Comparison of ENCODE assay signal across 1 cellular context in genomic region chr1:107056426-107057196, GRCh38.
A peak's percentile ranks its signal among the peaks of the same experiment; 100 is the strongest.
TF ChIP-seq lines count a peak whose summit lies in the region.

PRMT6 (plus strand) TSS chr1:107056674; CDS start chr1:107056716, 42 bp downstream.

TF ChIP-seq in K562, 482 proteins besides CTCF, POLR2A, EP300 and RAD21 (continued from another document and continues in another):
- TF ChIP-seq CREB1 (IDR thresholded peaks at IDR 0.05) (peak; percentile 21; the same call in 1 of the 2 replicates), CREB1 (CRISPR knock-in tag; IDR thresholded peaks at IDR 0.05) (peak; percentile 25; the same call in 1 of the 2 replicates), ETV5 (CRISPR knock-in tag; IDR thresholded peaks at IDR 0.05; ENCODE audit: low read depth) (peak; percentile 51), PHF21A (IDR thresholded peaks at IDR 0.05; ENCODE audit: borderline replicate concordance, low read depth) (0 out of 2 replicates have a peak, but pooled peaks have one; percentile 12), POLR2AphosphoS5 (IDR thresholded peaks at IDR 0.05; ENCODE audit: control insufficient read depth, insufficient read depth, low read depth, low read length) (peak; percentile 82), TCF7 (IDR thresholded peaks at IDR 0.05; ENCODE audit: borderline replicate concordance) (no peak), POLR2G (IDR thresholded peaks at IDR 0.05; ENCODE audit: low read depth, low read length) (peak; percentile 89), TSHZ1 (CRISPR knock-in tag; IDR thresholded peaks at IDR 0.05) (no peak), CXXC5 (CRISPR knock-in tag; IDR thresholded peaks at IDR 0.05) (peak; percentile 81), BDP1 (IDR thresholded peaks at IDR 0.05; ENCODE audit: insufficient read depth, insufficient read length) (no peak), HDAC1 (IDR thresholded peaks at IDR 0.05) (peak in 1 of 2 experiments; percentile 30; a peak in 1 of 4 replicates), ZFPM2 (CRISPR knock-in tag; IDR thresholded peaks at IDR 0.05) (no peak), ZFX (CRISPR knock-in tag; IDR thresholded peaks at IDR 0.05) (peak; percentile 94), DIDO1 (tag; IDR thresholded peaks at IDR 0.05; ENCODE audit: low read depth) (no peak; the same call in 1 of the 2 replicates), YBX1 (IDR thresholded peaks at IDR 0.05) (no peak), ZBTB7A (IDR thresholded peaks at IDR 0.05; ENCODE audit: borderline replicate concordance, control insufficient read depth, low read depth, low read length) (peak; percentile 74; the same call in 1 of the 2 replicates), RBFOX2 (IDR thresholded peaks at IDR 0.05; ENCODE audit: low read depth, low read length) (peak; percentile 84), FOS (IDR thresholded peaks at IDR 0.05; ENCODE audit: extremely low read depth, insufficient read length) (no peak), CAMTA2 (CRISPR knock-in tag; conservative IDR thresholded peaks at IDR 0.05) (no peak), SIX5 (IDR thresholded peaks at IDR 0.05; ENCODE audit: borderline replicate concordance in 1 of 2, insufficient read depth in 1 of 2, low read depth in 1 of 2, low read length in 2 of 2) (peak; percentile 67 to 76; a peak in 3 of 4 replicates), ATF1 (CRISPR knock-in tag; IDR thresholded peaks at IDR 0.05) (0 out of 2 replicates have a peak, but pooled peaks have one; percentile 12), ATF1 (tag; IDR thresholded peaks at IDR 0.05) (peak; percentile 55), CTBP1 (IDR thresholded peaks at IDR 0.05; ENCODE audit: borderline replicate concordance) (peak; percentile 73; the same call in 1 of the 2 replicates), RB1 (IDR thresholded peaks at IDR 0.05; ENCODE audit: low read depth) (peak; percentile 64; the same call in 1 of the 2 replicates), KDM5B (IDR thresholded peaks at IDR 0.05; ENCODE audit: insufficient replicate concordance, low read depth, low read length) (peak; percentile 57), EP400 (IDR thresholded peaks at IDR 0.05) (peak; percentile 79), HNRNPK (IDR thresholded peaks at IDR 0.05; ENCODE audit: low read depth, low read length, poor library complexity, severe bottlenecking) (peak; percentile 23)
- TF ChIP-seq, protein P1, sequence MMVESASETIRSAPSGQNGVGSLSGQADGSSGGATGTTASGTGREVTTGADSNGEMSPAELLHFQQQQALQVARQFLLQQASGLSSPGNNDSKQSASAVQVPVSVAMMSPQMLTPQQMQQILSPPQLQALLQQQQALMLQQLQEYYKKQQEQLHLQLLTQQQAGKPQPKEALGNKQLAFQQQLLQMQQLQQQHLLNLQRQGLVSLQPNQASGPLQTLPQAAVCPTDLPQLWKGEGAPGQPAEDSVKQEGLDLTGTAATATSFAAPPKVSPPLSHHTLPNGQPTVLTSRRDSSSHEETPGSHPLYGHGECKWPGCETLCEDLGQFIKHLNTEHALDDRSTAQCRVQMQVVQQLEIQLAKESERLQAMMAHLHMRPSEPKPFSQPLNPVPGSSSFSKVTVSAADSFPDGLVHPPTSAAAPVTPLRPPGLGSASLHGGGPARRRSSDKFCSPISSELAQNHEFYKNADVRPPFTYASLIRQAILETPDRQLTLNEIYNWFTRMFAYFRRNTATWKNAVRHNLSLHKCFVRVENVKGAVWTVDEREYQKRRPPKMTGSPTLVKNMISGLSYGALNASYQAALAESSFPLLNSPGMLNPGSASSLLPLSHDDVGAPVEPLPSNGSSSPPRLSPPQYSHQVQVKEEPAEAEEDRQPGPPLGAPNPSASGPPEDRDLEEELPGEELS (CRISPR knock-in tag; IDR thresholded peaks at IDR 0.05; ENCODE audit: borderline replicate concordance): 0 out of 2 replicates have a peak, but pooled peaks have one; percentile 76
- TF ChIP-seq, protein P2, sequence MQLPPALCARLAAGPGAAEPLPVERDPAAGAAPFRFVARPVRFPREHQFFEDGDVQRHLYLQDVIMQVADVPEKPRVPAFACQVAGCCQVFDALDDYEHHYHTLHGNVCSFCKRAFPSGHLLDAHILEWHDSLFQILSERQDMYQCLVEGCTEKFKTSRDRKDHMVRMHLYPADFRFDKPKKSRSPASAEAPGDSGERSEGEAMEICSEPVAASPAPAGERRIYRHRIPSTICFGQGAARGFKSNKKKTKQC (CRISPR knock-in tag; IDR thresholded peaks at IDR 0.05): 0 out of 2 replicates have a peak, but pooled peaks have one; percentile 35
- TF ChIP-seq, protein P3, sequence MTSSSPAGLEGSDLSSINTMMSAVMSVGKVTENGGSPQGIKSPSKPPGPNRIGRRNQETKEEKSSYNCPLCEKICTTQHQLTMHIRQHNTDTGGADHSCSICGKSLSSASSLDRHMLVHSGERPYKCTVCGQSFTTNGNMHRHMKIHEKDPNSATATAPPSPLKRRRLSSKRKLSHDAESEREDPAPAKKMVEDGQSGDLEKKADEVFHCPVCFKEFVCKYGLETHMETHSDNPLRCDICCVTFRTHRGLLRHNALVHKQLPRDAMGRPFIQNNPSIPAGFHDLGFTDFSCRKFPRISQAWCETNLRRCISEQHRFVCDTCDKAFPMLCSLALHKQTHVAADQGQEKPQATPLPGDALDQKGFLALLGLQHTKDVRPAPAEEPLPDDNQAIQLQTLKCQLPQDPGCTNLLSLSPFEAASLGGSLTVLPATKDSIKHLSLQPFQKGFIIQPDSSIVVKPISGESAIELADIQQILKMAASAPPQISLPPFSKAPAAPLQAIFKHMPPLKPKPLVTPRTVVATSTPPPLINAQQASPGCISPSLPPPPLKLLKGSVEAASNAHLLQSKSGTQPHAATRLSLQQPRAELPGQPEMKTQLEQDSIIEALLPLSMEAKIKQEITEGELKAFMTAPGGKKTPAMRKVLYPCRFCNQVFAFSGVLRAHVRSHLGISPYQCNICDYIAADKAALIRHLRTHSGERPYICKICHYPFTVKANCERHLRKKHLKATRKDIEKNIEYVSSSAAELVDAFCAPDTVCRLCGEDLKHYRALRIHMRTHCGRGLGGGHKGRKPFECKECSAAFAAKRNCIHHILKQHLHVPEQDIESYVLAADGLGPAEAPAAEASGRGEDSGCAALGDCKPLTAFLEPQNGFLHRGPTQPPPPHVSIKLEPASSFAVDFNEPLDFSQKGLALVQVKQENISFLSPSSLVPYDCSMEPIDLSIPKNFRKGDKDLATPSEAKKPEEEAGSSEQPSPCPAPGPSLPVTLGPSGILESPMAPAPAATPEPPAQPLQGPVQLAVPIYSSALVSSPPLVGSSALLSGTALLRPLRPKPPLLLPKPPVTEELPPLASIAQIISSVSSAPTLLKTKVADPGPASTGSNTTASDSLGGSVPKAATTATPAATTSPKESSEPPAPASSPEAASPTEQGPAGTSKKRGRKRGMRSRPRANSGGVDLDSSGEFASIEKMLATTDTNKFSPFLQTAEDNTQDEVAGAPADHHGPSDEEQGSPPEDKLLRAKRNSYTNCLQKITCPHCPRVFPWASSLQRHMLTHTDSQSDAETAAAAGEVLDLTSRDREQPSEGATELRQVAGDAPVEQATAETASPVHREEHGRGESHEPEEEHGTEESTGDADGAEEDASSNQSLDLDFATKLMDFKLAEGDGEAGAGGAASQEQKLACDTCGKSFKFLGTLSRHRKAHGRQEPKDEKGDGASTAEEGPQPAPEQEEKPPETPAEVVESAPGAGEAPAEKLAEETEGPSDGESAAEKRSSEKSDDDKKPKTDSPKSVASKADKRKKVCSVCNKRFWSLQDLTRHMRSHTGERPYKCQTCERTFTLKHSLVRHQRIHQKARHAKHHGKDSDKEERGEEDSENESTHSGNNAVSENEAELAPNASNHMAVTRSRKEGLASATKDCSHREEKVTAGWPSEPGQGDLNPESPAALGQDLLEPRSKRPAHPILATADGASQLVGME (CRISPR knock-in tag; IDR thresholded peaks at IDR 0.05): peak; percentile 49; the same call in 1 of the 2 replicates
- TF ChIP-seq, protein P4, sequence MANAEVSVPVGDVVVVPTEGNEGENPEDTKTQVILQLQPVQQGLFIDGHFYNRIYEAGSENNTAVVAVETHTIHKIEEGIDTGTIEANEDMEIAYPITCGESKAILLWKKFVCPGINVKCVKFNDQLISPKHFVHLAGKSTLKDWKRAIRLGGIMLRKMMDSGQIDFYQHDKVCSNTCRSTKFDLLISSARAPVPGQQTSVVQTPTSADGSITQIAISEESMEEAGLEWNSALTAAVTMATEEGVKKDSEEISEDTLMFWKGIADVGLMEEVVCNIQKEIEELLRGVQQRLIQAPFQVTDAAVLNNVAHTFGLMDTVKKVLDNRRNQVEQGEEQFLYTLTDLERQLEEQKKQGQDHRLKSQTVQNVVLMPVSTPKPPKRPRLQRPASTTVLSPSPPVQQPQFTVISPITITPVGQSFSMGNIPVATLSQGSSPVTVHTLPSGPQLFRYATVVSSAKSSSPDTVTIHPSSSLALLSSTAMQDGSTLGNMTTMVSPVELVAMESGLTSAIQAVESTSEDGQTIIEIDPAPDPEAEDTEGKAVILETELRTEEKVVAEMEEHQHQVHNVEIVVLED (CRISPR knock-in tag; IDR thresholded peaks at IDR 0.05): peak; percentile 71
- TF ChIP-seq, protein P5, sequence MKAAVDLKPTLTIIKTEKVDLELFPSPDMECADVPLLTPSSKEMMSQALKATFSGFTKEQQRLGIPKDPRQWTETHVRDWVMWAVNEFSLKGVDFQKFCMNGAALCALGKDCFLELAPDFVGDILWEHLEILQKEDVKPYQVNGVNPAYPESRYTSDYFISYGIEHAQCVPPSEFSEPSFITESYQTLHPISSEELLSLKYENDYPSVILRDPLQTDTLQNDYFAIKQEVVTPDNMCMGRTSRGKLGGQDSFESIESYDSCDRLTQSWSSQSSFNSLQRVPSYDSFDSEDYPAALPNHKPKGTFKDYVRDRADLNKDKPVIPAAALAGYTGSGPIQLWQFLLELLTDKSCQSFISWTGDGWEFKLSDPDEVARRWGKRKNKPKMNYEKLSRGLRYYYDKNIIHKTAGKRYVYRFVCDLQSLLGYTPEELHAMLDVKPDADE (conservative IDR thresholded peaks at IDR 0.05; ENCODE audit: control insufficient read depth, low read depth, low read length): peak; percentile 82; the same call in 1 of the 2 replicates
- TF ChIP-seq, protein P6, sequence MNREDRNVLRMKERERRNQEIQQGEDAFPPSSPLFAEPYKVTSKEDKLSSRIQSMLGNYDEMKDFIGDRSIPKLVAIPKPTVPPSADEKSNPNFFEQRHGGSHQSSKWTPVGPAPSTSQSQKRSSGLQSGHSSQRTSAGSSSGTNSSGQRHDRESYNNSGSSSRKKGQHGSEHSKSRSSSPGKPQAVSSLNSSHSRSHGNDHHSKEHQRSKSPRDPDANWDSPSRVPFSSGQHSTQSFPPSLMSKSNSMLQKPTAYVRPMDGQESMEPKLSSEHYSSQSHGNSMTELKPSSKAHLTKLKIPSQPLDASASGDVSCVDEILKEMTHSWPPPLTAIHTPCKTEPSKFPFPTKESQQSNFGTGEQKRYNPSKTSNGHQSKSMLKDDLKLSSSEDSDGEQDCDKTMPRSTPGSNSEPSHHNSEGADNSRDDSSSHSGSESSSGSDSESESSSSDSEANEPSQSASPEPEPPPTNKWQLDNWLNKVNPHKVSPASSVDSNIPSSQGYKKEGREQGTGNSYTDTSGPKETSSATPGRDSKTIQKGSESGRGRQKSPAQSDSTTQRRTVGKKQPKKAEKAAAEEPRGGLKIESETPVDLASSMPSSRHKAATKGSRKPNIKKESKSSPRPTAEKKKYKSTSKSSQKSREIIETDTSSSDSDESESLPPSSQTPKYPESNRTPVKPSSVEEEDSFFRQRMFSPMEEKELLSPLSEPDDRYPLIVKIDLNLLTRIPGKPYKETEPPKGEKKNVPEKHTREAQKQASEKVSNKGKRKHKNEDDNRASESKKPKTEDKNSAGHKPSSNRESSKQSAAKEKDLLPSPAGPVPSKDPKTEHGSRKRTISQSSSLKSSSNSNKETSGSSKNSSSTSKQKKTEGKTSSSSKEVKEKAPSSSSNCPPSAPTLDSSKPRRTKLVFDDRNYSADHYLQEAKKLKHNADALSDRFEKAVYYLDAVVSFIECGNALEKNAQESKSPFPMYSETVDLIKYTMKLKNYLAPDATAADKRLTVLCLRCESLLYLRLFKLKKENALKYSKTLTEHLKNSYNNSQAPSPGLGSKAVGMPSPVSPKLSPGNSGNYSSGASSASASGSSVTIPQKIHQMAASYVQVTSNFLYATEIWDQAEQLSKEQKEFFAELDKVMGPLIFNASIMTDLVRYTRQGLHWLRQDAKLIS (CRISPR knock-in tag; IDR thresholded peaks at IDR 0.05): peak; percentile 80
